Comparison of ENCODE assay signal across 1 cellular context in the genomic region with DNA sequence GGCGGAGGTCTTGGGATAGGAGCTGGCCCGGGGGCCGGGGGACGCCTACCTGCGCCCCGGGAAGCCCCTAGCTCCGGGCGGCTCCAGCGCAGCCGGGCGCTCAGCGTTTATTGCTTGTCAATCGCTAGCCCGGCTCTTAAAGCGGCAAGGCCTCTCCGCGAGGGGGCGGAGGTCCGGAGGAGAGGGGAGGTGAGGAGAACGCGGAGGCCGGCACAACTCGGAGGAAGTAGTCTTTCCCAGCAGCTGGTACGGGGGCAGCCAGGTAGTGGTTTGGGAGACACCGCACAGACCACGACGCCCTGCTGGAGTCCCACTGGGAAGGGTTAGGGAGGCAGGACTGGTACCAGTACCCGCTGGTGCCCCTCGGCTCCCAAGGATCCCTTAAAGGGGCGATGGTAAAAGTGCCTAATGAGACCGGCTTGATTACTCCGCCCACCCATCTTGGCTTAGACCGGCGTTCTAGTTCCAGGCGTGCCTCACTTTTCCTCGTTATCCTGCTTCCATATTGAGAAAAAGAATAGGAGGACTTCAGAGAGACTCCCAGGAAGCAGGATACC.
TF ChIP-seq lines count a peak whose summit lies in the region.

A gene with protein sequence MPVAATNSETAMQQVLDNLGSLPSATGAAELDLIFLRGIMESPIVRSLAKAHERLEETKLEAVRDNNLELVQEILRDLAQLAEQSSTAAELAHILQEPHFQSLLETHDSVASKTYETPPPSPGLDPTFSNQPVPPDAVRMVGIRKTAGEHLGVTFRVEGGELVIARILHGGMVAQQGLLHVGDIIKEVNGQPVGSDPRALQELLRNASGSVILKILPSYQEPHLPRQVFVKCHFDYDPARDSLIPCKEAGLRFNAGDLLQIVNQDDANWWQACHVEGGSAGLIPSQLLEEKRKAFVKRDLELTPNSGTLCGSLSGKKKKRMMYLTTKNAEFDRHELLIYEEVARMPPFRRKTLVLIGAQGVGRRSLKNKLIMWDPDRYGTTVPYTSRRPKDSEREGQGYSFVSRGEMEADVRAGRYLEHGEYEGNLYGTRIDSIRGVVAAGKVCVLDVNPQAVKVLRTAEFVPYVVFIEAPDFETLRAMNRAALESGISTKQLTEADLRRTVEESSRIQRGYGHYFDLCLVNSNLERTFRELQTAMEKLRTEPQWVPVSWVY (minus strand): TSS at position 112 of the 557 bp plus-strand sequence. CDS start 3,076 bp downstream, outside the sequence.

TF ChIP-seq in HEK293, 187 proteins besides CTCF, POLR2A, EP300 and RAD21 (continued from another document and continues in another):
- peak; percentile 88 for TF ChIP-seq ZNF423 (tag by site-specific recombination; IDR thresholded peaks at IDR 0.05)
- no peak for TF ChIP-seq ZNF169 (tag by site-specific recombination; IDR thresholded peaks at IDR 0.05)
- peak; percentile 8; the same call in 1 of the 2 replicates for TF ChIP-seq SP3 (tag by site-specific recombination; IDR thresholded peaks at IDR 0.05)
- no peak; the same call in 1 of the 2 replicates for TF ChIP-seq KLF16 (tag by site-specific recombination; IDR thresholded peaks at IDR 0.05)
- TF ChIP-seq, protein P1, sequence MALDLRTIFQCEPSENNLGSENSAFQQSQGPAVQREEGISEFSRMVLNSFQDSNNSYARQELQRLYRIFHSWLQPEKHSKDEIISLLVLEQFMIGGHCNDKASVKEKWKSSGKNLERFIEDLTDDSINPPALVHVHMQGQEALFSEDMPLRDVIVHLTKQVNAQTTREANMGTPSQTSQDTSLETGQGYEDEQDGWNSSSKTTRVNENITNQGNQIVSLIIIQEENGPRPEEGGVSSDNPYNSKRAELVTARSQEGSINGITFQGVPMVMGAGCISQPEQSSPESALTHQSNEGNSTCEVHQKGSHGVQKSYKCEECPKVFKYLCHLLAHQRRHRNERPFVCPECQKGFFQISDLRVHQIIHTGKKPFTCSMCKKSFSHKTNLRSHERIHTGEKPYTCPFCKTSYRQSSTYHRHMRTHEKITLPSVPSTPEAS (tag by site-specific recombination; IDR thresholded peaks at IDR 0.05) = no peak
- TF ChIP-seq ZNF792 (tag by site-specific recombination; IDR thresholded peaks at IDR 0.05) = no peak
- TF ChIP-seq, protein P2, sequence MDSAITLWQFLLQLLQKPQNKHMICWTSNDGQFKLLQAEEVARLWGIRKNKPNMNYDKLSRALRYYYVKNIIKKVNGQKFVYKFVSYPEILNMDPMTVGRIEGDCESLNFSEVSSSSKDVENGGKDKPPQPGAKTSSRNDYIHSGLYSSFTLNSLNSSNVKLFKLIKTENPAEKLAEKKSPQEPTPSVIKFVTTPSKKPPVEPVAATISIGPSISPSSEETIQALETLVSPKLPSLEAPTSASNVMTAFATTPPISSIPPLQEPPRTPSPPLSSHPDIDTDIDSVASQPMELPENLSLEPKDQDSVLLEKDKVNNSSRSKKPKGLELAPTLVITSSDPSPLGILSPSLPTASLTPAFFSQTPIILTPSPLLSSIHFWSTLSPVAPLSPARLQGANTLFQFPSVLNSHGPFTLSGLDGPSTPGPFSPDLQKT (IDR thresholded peaks at IDR 0.05; ENCODE audit: borderline replicate concordance, low read depth, low read length) = no peak
- TF ChIP-seq MEIS1 (CRISPR knock-in tag; IDR thresholded peaks at IDR 0.05; ENCODE audit: borderline replicate concordance) = peak; percentile 98
- TF ChIP-seq OSR2 (tag by site-specific recombination; IDR thresholded peaks at IDR 0.05) = peak; percentile 33
- no peak for TF ChIP-seq ZNF544 (tag by site-specific recombination; IDR thresholded peaks at IDR 0.05)
- no peak for TF ChIP-seq ZNF404 (tag by site-specific recombination; IDR thresholded peaks at IDR 0.05)
- TF ChIP-seq ZNF837 (tag by site-specific recombination; IDR thresholded peaks at IDR 0.05) = no peak
- TF ChIP-seq ZNF548 (tag by site-specific recombination; IDR thresholded peaks at IDR 0.05) = no peak
- TF ChIP-seq ZNF114 (tag by site-specific recombination; IDR thresholded peaks at IDR 0.05) = no peak
- TF ChIP-seq BCL11B (tag by site-specific recombination; IDR thresholded peaks at IDR 0.05; ENCODE audit: low read depth) = 0 out of 2 replicates have a peak, but pooled peaks have one; percentile 21
- no peak for TF ChIP-seq ZBTB1 (tag by site-specific recombination; IDR thresholded peaks at IDR 0.05)
- no peak for TF ChIP-seq ZNF558 (tag by site-specific recombination; IDR thresholded peaks at IDR 0.05)
- TF ChIP-seq, protein P3, sequence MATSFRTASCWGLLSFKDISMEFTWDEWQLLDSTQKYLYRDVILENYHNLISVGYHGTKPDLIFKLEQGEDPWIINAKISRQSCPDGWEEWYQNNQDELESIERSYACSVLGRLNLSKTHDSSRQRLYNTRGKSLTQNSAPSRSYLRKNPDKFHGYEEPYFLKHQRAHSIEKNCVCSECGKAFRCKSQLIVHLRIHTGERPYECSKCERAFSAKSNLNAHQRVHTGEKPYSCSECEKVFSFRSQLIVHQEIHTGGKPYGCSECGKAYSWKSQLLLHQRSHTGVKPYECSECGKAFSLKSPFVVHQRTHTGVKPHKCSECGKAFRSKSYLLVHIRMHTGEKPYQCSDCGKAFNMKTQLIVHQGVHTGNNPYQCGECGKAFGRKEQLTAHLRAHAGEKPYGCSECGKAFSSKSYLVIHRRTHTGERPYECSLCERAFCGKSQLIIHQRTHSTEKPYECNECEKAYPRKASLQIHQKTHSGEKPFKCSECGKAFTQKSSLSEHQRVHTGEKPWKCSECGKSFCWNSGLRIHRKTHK (tag by site-specific recombination; IDR thresholded peaks at IDR 0.05) = no peak
- no peak for TF ChIP-seq GLI4 (tag by site-specific recombination; IDR thresholded peaks at IDR 0.05)
- TF ChIP-seq ZNF768 (tag by site-specific recombination; IDR thresholded peaks at IDR 0.05) = no peak
- no peak for TF ChIP-seq ZFP41 (tag by site-specific recombination; IDR thresholded peaks at IDR 0.05; ENCODE audit: borderline replicate concordance)
- TF ChIP-seq ZNF394 (tag by site-specific recombination; IDR thresholded peaks at IDR 0.05; ENCODE audit: borderline replicate concordance) = no peak
- no peak for TF ChIP-seq ZNF585B (tag by site-specific recombination; IDR thresholded peaks at IDR 0.05)
- TF ChIP-seq ZNF560 (tag by site-specific recombination; IDR thresholded peaks at IDR 0.05; ENCODE audit: borderline replicate concordance) = no peak
- peak; percentile 87 for TF ChIP-seq EGR2 (tag by site-specific recombination; IDR thresholded peaks at IDR 0.05; ENCODE audit: low read depth)
- TF ChIP-seq PRDM10 (tag by site-specific recombination; IDR thresholded peaks at IDR 0.05) = peak; percentile 94
- no peak for TF ChIP-seq ZNF175 (tag by site-specific recombination; IDR thresholded peaks at IDR 0.05)
- TF ChIP-seq, protein P4, sequence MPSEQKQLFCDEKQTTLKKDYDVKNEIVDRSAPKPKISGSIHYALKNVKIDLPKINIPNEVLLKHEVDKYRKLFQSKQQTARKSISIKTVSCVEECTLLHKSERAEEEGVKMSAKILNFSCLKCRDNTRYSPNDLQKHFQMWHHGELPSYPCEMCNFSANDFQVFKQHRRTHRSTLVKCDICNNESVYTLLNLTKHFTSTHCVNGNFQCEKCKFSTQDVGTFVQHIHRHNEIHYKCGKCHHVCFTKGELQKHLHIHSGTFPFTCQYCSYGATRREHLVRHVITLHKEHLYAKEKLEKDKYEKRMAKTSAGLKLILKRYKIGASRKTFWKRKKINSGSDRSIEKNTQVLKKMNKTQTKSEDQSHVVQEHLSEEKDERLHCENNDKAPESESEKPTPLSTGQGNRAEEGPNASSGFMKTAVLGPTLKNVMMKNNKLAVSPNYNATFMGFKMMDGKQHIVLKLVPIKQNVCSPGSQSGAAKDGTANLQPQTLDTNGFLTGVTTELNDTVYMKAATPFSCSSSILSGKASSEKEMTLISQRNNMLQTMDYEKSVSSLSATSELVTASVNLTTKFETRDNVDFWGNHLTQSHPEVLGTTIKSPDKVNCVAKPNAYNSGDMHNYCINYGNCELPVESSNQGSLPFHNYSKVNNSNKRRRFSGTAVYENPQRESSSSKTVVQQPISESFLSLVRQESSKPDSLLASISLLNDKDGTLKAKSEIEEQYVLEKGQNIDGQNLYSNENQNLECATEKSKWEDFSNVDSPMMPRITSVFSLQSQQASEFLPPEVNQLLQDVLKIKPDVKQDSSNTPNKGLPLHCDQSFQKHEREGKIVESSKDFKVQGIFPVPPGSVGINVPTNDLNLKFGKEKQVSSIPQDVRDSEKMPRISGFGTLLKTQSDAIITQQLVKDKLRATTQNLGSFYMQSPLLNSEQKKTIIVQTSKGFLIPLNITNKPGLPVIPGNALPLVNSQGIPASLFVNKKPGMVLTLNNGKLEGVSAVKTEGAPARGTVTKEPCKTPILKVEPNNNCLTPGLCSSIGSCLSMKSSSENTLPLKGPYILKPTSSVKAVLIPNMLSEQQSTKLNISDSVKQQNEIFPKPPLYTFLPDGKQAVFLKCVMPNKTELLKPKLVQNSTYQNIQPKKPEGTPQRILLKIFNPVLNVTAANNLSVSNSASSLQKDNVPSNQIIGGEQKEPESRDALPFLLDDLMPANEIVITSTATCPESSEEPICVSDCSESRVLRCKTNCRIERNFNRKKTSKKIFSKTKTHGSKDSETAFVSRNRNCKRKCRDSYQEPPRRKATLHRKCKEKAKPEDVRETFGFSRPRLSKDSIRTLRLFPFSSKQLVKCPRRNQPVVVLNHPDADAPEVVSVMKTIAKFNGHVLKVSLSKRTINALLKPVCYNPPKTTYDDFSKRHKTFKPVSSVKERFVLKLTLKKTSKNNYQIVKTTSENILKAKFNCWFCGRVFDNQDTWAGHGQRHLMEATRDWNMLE (tag by site-specific recombination; conservative IDR thresholded peaks at IDR 0.05; ENCODE audit: low read depth) = no peak
- TF ChIP-seq KLF7 (tag by site-specific recombination; IDR thresholded peaks at IDR 0.05; ENCODE audit: borderline replicate concordance) = no peak
- peak; percentile 76 for TF ChIP-seq GLIS2 (tag by site-specific recombination; IDR thresholded peaks at IDR 0.05)
- TF ChIP-seq ZIC2 (tag by site-specific recombination; IDR thresholded peaks at IDR 0.05) = 0 out of 2 replicates have a peak, but pooled peaks have one; percentile 6
- TF ChIP-seq, protein P5, sequence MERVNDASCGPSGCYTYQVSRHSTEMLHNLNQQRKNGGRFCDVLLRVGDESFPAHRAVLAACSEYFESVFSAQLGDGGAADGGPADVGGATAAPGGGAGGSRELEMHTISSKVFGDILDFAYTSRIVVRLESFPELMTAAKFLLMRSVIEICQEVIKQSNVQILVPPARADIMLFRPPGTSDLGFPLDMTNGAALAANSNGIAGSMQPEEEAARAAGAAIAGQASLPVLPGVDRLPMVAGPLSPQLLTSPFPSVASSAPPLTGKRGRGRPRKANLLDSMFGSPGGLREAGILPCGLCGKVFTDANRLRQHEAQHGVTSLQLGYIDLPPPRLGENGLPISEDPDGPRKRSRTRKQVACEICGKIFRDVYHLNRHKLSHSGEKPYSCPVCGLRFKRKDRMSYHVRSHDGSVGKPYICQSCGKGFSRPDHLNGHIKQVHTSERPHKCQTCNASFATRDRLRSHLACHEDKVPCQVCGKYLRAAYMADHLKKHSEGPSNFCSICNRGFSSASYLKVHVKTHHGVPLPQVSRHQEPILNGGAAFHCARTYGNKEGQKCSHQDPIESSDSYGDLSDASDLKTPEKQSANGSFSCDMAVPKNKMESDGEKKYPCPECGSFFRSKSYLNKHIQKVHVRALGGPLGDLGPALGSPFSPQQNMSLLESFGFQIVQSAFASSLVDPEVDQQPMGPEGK (tag by site-specific recombination; IDR thresholded peaks at IDR 0.05) = peak; percentile 50; the same call in 1 of the 2 replicates
- no peak for TF ChIP-seq ZNF664 (tag by site-specific recombination; IDR thresholded peaks at IDR 0.05)
- TF ChIP-seq ZNF133 (tag by site-specific recombination; IDR thresholded peaks at IDR 0.05) = no peak
- peak; percentile 7; the same call in 1 of the 2 replicates for TF ChIP-seq ZNF16 (tag by site-specific recombination; IDR thresholded peaks at IDR 0.05; ENCODE audit: low read depth)
- TF ChIP-seq ZNF561 (tag by site-specific recombination; IDR thresholded peaks at IDR 0.05; ENCODE audit: borderline replicate concordance) = no peak; the same call in 1 of the 2 replicates
- TF ChIP-seq, protein P6, sequence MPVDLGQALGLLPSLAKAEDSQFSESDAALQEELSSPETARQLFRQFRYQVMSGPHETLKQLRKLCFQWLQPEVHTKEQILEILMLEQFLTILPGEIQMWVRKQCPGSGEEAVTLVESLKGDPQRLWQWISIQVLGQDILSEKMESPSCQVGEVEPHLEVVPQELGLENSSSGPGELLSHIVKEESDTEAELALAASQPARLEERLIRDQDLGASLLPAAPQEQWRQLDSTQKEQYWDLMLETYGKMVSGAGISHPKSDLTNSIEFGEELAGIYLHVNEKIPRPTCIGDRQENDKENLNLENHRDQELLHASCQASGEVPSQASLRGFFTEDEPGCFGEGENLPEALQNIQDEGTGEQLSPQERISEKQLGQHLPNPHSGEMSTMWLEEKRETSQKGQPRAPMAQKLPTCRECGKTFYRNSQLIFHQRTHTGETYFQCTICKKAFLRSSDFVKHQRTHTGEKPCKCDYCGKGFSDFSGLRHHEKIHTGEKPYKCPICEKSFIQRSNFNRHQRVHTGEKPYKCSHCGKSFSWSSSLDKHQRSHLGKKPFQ (tag by site-specific recombination; IDR thresholded peaks at IDR 0.05) = no peak
- no peak for TF ChIP-seq ZNF146 (tag by site-specific recombination; IDR thresholded peaks at IDR 0.05)
- TF ChIP-seq ZNF549 (tag by site-specific recombination; IDR thresholded peaks at IDR 0.05) = no peak
- TF ChIP-seq ZNF843 (tag by site-specific recombination; IDR thresholded peaks at IDR 0.05) = 0 out of 2 replicates have a peak, but pooled peaks have one; percentile 10
